In genomic region chr1:120723715-120724402, GRCh38 we compare ENCODE assay signal across 8 cellular contexts. TPM values are rescaled to one million over a fixed set of nuclear protein-coding genes. Genes with fewer than 3 reads are reported as not detected.
DNase-seq lines count a peak whose midpoint lies in the region; ATAC-seq and TF ChIP-seq lines count a peak whose summit lies in the region.
"Not testable (repeated sequence)": the region's sequence is repeated elsewhere in the genome, so short reads cannot be mapped to it uniquely, and the experiment has no call there.

TSS of gene NBPF26 (plus strand) at chr1:120723945.

- H3K27me3 ChIP-seq in GM06990 (replicated peaks; ENCODE audit: control insufficient read depth, insufficient read depth, low read length); WERI-Rb-1 (ENCODE audit: insufficient read depth, low read depth, severe bottlenecking); upper lobe of right lung: not testable (repeated sequence)

- peak; percentile 21 for DNase-seq in GM06990 (ENCODE audit: extremely low read depth, insufficient read length)
- DNase-seq in NCI-H1105 (lab: John Stamatoyannopoulos, UW), result peak; percentile 0
- peak; percentile 70 for DNase-seq in WERI-Rb-1
- peak; percentile 81 for DNase-seq in activated naive CD4-positive, alpha-beta T cell treated with anti-CD3 and anti-CD28 coated beads, Interleukin-2, amount 50 U/mL, for 16 hours
- DNase-seq in fibroblast of gingiva (ENCODE audit: low read depth), result peak; percentile 84
- peak; percentile 2 for DNase-seq in middle frontal gyrus (ENCODE audit: extremely low spot score, low spot score)
- DNase-seq in stimulated activated CD4-positive, alpha-beta T cell treated with anti-CD3 and anti-CD28 coated beads, Interleukin-15, amount 100 ng/mL, for 48 hours (ENCODE audit: low read depth in 2 of 2), result peak; percentile 53
- peak; percentile 2 for DNase-seq in upper lobe of right lung

- not testable (repeated sequence) for H3K27ac ChIP-seq in WERI-Rb-1, upper lobe of right lung

- TF ChIP-seq CTCF in GM06990 (IDR thresholded peaks at IDR 0.05; ENCODE audit: insufficient read depth, low read length, poor library complexity, severe bottlenecking); WERI-Rb-1 (IDR thresholded peaks at IDR 0.05; ENCODE audit: low read depth, low read length); upper lobe of right lung (IDR thresholded peaks at IDR 0.05): not testable (repeated sequence)

- intact Hi-C loops in upper lobe of right lung (cut with DNase I), result not testable (repeated sequence)

- not testable (repeated sequence) for H3K4me1 ChIP-seq in upper lobe of right lung

- not testable (repeated sequence) for H3K9me3 ChIP-seq in WERI-Rb-1 (ENCODE audit: severe bottlenecking); upper lobe of right lung

- ATAC-seq in upper lobe of right lung, result peak; percentile 69

- not testable (repeated sequence) for H3K36me3 ChIP-seq in GM06990 (ENCODE audit: control insufficient read depth, insufficient read depth, low read length); WERI-Rb-1; upper lobe of right lung

- peak within 1 kb of the TSS; percentile 53 for H3K4me3 ChIP-seq in GM06990 (replicated peaks; ENCODE audit: low read depth, low read length)
- H3K4me3 ChIP-seq in WERI-Rb-1 (ENCODE audit: low read depth, low read length), result peak within 1 kb of the TSS; percentile 49
- not testable (repeated sequence) for H3K4me3 ChIP-seq in upper lobe of right lung

RNA-seq across cellular contexts. Expression of gene NBPF26, which starts in this region (rescaled TPM):
- 2.2 TPM for total RNA-seq in upper lobe of right lung

Comparison
In these comparisons a context has a peak if more than half of its experiments do, and no peak if none do; other contexts are left out.
1. DNase-seq: peak in every context shown above with its lines; median percentile 84 in fibroblast of gingiva; 81 in activated naive CD4-positive, alpha-beta T cell treated with anti-CD3 and anti-CD28 coated beads, Interleukin-2, amount 50 U/mL, for 16 hours; 70 in WERI-Rb-1; 53 in stimulated activated CD4-positive, alpha-beta T cell treated with anti-CD3 and anti-CD28 coated beads, Interleukin-15, amount 100 ng/mL, for 48 hours; 21 in GM06990; 2 in middle frontal gyrus; 2 in upper lobe of right lung; 0 in NCI-H1105.